In the genomic region with DNA sequence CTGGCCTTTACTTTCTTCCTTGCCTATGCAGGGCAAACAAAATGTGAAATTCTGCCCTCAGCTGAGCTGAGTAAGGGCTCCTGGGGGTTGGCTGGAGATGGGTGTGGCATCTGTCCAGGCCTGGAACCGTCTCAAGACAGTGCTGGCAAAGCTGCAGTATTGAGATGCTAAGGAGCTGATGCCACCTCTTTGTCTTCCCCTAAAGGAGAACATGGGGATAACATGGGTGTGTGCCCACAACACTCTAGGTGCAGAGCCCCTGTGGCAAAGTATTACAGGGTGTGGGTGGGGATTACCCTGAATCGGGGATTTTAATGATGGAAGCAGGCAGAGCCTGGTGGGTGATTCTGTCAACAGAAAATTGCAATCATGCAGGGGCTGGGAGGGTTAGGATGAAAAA, we compare ENCODE assay signal across 11 cellular contexts. TPM values are rescaled to one million over a fixed set of nuclear protein-coding genes. Genes with fewer than 3 reads are reported as not detected.
DNase-seq lines count a peak whose midpoint lies in the region; ATAC-seq and TF ChIP-seq lines count a peak whose summit lies in the region.
"Had no signal": no experiment of that assay in that cellular context is flagged by ENCODE, and none has a peak within 500 bp of the region (broad histone marks: within the 10 kb centered on the region; RNA-seq: fewer than 3 reads in every experiment).

No MANE protein-coding gene starts in this region.

- no peaks in the 10 kb centered on the region for H4K20me1 ChIP-seq in SK-N-SH (ENCODE audit: insufficient read depth)

- H3F3A ChIP-seq in SK-N-SH (replicated peaks; ENCODE audit: insufficient read depth), result peaks cover 16% of the 10 kb centered on the region

- TF ChIP-seq EP300 in SK-N-SH (IDR thresholded peaks at IDR 0.05; ENCODE audit: borderline replicate concordance in 1 of 2, low read depth in 1 of 2, low read length in 1 of 2), result no peak

- no peak overlapping the region for H3K27ac ChIP-seq in SK-N-SH (ENCODE audit: low read depth in 2 of 2, low read length in 1 of 2)
- H3K27ac ChIP-seq: heart right ventricle, pancreas had no signal

- H3K4me2 ChIP-seq in SK-N-SH, result no peak overlapping the region

- H3K27me3 ChIP-seq in SK-N-SH (ENCODE audit: insufficient read depth), result no peaks in the 10 kb centered on the region
- no peaks in the 10 kb centered on the region for H3K27me3 ChIP-seq in adipocyte (replicated peaks; ENCODE audit: control insufficient read depth, insufficient read depth, low read length)
- H3K27me3 ChIP-seq: heart right ventricle, pancreas had no signal

- H3K9me3 ChIP-seq in SK-N-SH (no peaks in the 10 kb centered on the region), adipocyte (ENCODE audit: control insufficient read depth, low read length) (no peaks in the 10 kb centered on the region)
- H3K9me3 ChIP-seq: heart right ventricle, pancreas had no signal

- H3K4me3 ChIP-seq in SK-N-SH (ENCODE audit: low read depth in 2 of 2, low read length in 1 of 2) (no peak overlapping the region), adipocyte (ENCODE audit: low read length) (no peak overlapping the region)
- H3K4me3 ChIP-seq: heart right ventricle, pancreas had no signal

- H3K4me1 ChIP-seq in SK-N-SH (ENCODE audit: control insufficient read depth in 1 of 2, insufficient read depth in 2 of 2, low read depth in 1 of 2, low read length in 1 of 2), result peaks cover 10 to 13% of the 10 kb centered on the region in 2 experiments; a peak in 2 of 4 replicates
- H3K4me1 ChIP-seq in adipocyte (ENCODE audit: control insufficient read depth, insufficient read depth, low read length), result peaks cover 33% of the 10 kb centered on the region

- peaks cover 28% of the 10 kb centered on the region for H3K79me2 ChIP-seq in SK-N-SH (ENCODE audit: insufficient read depth)

- CTCF ChIA-PET in SK-N-SH (lab: Yijun Ruan, JAX), result interaction anchor here (1.1 to 1.7 kb wide), 3 partner anchors 27 to 175 kb away, joined by 3 to 5 read pairs (median 4); no protein-coding TSS in a partner anchor

- TF ChIP-seq CTCF in SK-N-SH (IDR thresholded peaks at IDR 0.05) (peak; percentile 34; the same call in 1 of the 2 replicates), GM13977 (IDR thresholded peaks at IDR 0.05; ENCODE audit: extremely low read depth, insufficient read depth, missing control alignments) (no peak)

- POLR2A ChIA-PET in SK-N-SH (lab: Yijun Ruan, JAX), result no interaction called here

- H3K36me3 ChIP-seq in SK-N-SH (replicated peaks in 1 of 2; ENCODE audit: control insufficient read depth in 1 of 2, insufficient read depth in 2 of 2, low read length in 1 of 2), result peaks cover 33 to 36% of the 10 kb centered on the region in 2 experiments
- H3K36me3 ChIP-seq in adipocyte (ENCODE audit: control insufficient read depth, insufficient read depth, low read length, severe bottlenecking), result peaks cover 56% of the 10 kb centered on the region

- in situ Hi-C loops in GM13977 (cut with MboI; ENCODE audit: low pct_unique_long_range_greater_than_20kb, low sequenced_read_pairs, unreplicated experiment), result no loop called here

- H2AFZ ChIP-seq in SK-N-SH (ENCODE audit: low read depth), result no peak overlapping the region

- H3K9ac ChIP-seq in SK-N-SH, result no peak overlapping the region
- no peak overlapping the region for H3K9ac ChIP-seq in adipocyte (ENCODE audit: low read length)

- WGBS in SK-N-SH (ENCODE audit: low lambda C conversion rate), result 72% methylated on average over 2 of the region's 2 CpGs

- no peak for TF ChIP-seq RAD21 in SK-N-SH (IDR thresholded peaks at IDR 0.05; ENCODE audit: low read length)

- ATAC-seq in SK-N-SH treated with all-trans-retinoic acid at 6 μM for 48 hours, result no peak
- no peak for ATAC-seq in HG03045 (IDR thresholded peaks at IDR 0.05; ENCODE audit: unreplicated experiment)
- no peak for ATAC-seq in GM19397 (IDR thresholded peaks at IDR 0.05; ENCODE audit: unreplicated experiment)
- ATAC-seq: heart right ventricle, pancreas had no signal

- DNase-seq in SK-N-SH (no peak), HK-2 (ENCODE audit: unreplicated experiment) (peak; percentile 7), adipocyte (ENCODE audit: low read depth) (peak; percentile 45), myocyte (ENCODE audit: low read depth) (peak; percentile 46), GM13977 (ENCODE audit: low spot score) (no peak)
- DNase-seq: SHP77 had no signal

- no peaks in the 10 kb centered on the region for H3K9me2 ChIP-seq in SK-N-SH

TF ChIP-seq in SK-N-SH, 30 proteins besides CTCF, POLR2A, EP300 and RAD21 (continues in another document):
- no peak for TF ChIP-seq FOSL2 (IDR thresholded peaks at IDR 0.05; ENCODE audit: borderline replicate concordance, low read depth)
- TF ChIP-seq NFIC (IDR thresholded peaks at IDR 0.05; ENCODE audit: borderline replicate concordance), result no peak
- no peak for TF ChIP-seq ELF1 (IDR thresholded peaks at IDR 0.05)
- TF ChIP-seq, protein P1, sequence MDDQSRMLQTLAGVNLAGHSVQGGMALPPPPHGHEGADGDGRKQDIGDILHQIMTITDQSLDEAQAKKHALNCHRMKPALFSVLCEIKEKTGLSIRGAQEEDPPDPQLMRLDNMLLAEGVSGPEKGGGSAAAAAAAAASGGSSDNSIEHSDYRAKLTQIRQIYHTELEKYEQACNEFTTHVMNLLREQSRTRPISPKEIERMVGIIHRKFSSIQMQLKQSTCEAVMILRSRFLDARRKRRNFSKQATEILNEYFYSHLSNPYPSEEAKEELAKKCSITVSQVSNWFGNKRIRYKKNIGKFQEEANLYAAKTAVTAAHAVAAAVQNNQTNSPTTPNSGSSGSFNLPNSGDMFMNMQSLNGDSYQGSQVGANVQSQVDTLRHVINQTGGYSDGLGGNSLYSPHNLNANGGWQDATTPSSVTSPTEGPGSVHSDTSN (IDR thresholded peaks at IDR 0.05), result no peak
- no peak for TF ChIP-seq TAF1 (IDR thresholded peaks at IDR 0.05; ENCODE audit: borderline replicate concordance, low read depth, low read length)
- TF ChIP-seq, protein P2, sequence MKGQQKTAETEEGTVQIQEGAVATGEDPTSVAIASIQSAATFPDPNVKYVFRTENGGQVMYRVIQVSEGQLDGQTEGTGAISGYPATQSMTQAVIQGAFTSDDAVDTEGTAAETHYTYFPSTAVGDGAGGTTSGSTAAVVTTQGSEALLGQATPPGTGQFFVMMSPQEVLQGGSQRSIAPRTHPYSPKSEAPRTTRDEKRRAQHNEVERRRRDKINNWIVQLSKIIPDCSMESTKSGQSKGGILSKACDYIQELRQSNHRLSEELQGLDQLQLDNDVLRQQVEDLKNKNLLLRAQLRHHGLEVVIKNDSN (IDR thresholded peaks at IDR 0.05; ENCODE audit: borderline replicate concordance, low read depth), result no peak
- no peak for TF ChIP-seq TCF12 (IDR thresholded peaks at IDR 0.05)
- TF ChIP-seq RCOR1 (IDR thresholded peaks at IDR 0.05; ENCODE audit: low read length), result no peak
- no peak for TF ChIP-seq SMC3 (IDR thresholded peaks at IDR 0.05; ENCODE audit: low read depth, low read length)
- no peak for TF ChIP-seq EZH2phosphoT487 (IDR thresholded peaks at IDR 0.05; ENCODE audit: borderline replicate concordance, low read depth)
- no peak for TF ChIP-seq MXI1 (IDR thresholded peaks at IDR 0.05; ENCODE audit: low read depth, low read length)

TF ChIP-seq in SK-N-SH treated with all-trans-retinoic acid at 6 μM for 48 hours, 23 proteins besides CTCF, POLR2A, EP300 and RAD21:
- no peak for TF ChIP-seq CSDC2 (CRISPR knock-in tag; IDR thresholded peaks at IDR 0.05)
- TF ChIP-seq, protein P3, sequence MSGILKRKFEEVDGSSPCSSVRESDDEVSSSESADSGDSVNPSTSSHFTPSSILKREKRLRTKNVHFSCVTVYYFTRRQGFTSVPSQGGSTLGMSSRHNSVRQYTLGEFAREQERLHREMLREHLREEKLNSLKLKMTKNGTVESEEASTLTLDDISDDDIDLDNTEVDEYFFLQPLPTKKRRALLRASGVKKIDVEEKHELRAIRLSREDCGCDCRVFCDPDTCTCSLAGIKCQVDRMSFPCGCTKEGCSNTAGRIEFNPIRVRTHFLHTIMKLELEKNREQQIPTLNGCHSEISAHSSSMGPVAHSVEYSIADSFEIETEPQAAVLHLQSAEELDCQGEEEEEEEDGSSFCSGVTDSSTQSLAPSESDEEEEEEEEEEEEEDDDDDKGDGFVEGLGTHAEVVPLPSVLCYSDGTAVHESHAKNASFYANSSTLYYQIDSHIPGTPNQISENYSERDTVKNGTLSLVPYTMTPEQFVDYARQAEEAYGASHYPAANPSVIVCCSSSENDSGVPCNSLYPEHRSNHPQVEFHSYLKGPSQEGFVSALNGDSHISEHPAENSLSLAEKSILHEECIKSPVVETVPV (CRISPR knock-in tag; IDR thresholded peaks at IDR 0.05), result no peak

RNA-seq across cellular contexts. Expression of a gene that starts 2.5 kb away (rescaled TPM):
- polyA plus RNA-seq in SK-N-SH (2012; rRNA removed), result 15.3 and 20.6 TPM in 2 replicates
- 12.3 and 17.6 TPM in 2 replicates for polyA plus RNA-seq in SK-N-SH (2012; cell fraction: cytosol; rRNA removed)
- polyA plus RNA-seq in SK-N-SH (2012; cell fraction: nucleus; rRNA removed), result 38.8 and 48.1 TPM in 2 replicates
- total RNA-seq in myocyte, result 29.2 and 33.7 TPM in 2 replicates
- polyA plus RNA-seq in myocyte (2012), result 31.3 TPM

RNA-seq across cellular contexts. Expression of a gene that starts 54.9 kb away (rescaled TPM):
- 21.4 and 27.7 TPM in 2 replicates for polyA plus RNA-seq in SK-N-SH (2012; rRNA removed)
- polyA plus RNA-seq in SK-N-SH (2012; cell fraction: cytosol; rRNA removed), result 22.2 and 23.4 TPM in 2 replicates
- polyA plus RNA-seq in SK-N-SH (2012; cell fraction: nucleus; rRNA removed), result 23.2 and 33.8 TPM in 2 replicates
- total RNA-seq in myocyte, result 27.7 and 31.2 TPM in 2 replicates
- polyA plus RNA-seq in myocyte (2012), result 34.6 TPM

Comparison
In these comparisons a context has a peak if more than half of its experiments do, and no peak if none do; other contexts are left out.
1. DNase-seq: peak in HK-2 (single experiment), adipocyte (single experiment) and myocyte (single experiment); none in SK-N-SH (single experiment) and GM13977 (single experiment).